ENCODE assay signal across 21 cellular contexts in the genomic region with DNA sequence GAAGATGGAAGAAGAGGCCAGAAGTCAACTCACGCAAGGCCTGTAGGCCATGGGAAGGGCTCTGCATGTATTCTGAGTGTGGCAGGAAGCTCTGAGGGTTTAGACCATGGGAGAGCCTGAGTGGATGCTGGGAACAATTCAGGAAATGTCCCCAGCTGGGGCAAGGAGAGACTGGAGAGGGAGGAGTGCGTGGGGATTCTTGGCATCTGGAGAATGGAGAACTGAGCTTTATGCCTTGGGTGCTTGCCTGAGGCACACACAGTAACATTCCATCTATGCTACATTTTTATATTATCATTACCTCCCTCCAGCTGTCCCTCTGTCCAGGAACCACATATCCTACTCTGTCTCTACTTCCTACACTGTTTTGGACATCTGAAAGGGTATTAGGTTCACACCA.
"Had no signal": no experiment of that assay in that cellular context is flagged by ENCODE, and none has a peak within 500 bp of the region (broad histone marks: within the 10 kb centered on the region; RNA-seq: fewer than 3 reads in every experiment).

No MANE protein-coding gene starts in this region.

- H3K27ac ChIP-seq: body of pancreas, colonic mucosa, epithelial cell of prostate, gastroesophageal sphincter, upper lobe of right lung had no signal

- H3K4me3 ChIP-seq: body of pancreas, colonic mucosa, gastroesophageal sphincter, upper lobe of right lung had no signal

- H3K36me3 ChIP-seq: colonic mucosa, gastroesophageal sphincter, upper lobe of right lung had no signal

- H3K27me3 ChIP-seq: body of pancreas, colonic mucosa, gastroesophageal sphincter, upper lobe of right lung had no signal

- DNase-seq: activated CD4-positive, alpha-beta T cell treated with anti-CD3 and anti-CD28 coated beads for 36 hours; activated CD4-positive, CD25-positive, alpha-beta regulatory T cell; activated CD8-positive, alpha-beta memory T cell treated with anti-CD3 and anti-CD28 coated beads, Interleukin-2, amount 10 ng/mL, durations not matched to agents 7 days and 5 days; activated CD8-positive, alpha-beta T cell treated with anti-CD3 and anti-CD28 coated beads, Interleukin-2, amount 10 ng/mL, durations not matched to agents 7 days and 5 days; activated naive CD8-positive, alpha-beta T cell treated with anti-CD3 and anti-CD28 coated beads, Interleukin-2, amount 50 U/mL, for 24 hours; activated T-cell treated with anti-CD3 and anti-CD28 coated beads, Interleukin-2, amount 50 U/mL, for 48 hours; anterior cingulate cortex; body of pancreas; colonic mucosa; effector CD8-positive, alpha-beta T cell; hippocampal formation; left cardiac atrium; naive thymus-derived CD4-positive, alpha-beta T cell; occipital lobe; right cardiac atrium; stimulated activated CD4-positive, alpha-beta T cell treated with anti-CD3 and anti-CD28 coated beads, Interleukin-12 subunit alpha, Interleukin-12 subunit beta, amount 100 ng/mL, for 4 hours; stimulated activated CD4-positive, alpha-beta T cell treated with anti-CD3 and anti-CD28 coated beads, Interleukin-4, amount 100 ng/mL, for 24 hours; T-helper 1 cell; upper lobe of right lung had no signal

- H3K4me1 ChIP-seq: body of pancreas, colonic mucosa had no signal

- H3K9me3 ChIP-seq: body of pancreas, colonic mucosa, gastroesophageal sphincter, upper lobe of right lung had no signal
